1 cellular context compared by ENCODE assay signal in the genomic region with DNA sequence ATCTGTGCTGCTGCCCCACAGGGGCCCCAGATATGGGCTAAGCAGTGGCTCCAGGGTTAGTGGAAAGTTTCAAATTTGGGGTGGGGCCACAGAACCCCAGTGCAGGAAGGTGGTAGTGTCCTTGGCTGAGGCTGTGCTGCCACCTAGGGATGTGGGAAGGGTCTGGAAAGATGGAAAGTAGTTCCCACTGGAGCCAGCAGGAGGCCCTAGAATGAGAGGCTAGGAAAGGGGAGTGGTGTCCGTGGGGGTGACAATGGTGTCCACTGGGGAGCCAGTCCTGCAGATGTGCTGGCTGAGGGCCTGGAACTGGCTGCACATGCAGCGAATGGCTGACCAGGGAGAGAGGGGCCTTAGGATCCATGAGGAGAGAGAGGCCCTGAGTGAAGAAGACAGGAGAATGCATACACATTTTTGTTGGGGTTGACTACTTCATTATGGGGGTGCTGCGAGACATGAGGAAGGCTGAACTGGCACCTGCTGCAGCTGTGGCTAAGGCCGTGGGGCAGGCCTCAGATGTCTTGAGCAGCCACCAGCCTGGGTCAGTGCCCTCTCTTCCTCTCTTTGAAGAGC.
TF ChIP-seq lines count a peak whose summit lies in the region.

No MANE protein-coding gene starts in this region.

TF ChIP-seq in GM12878, 131 proteins besides CTCF, POLR2A, EP300 and RAD21:
- TF ChIP-seq MXI1 (IDR thresholded peaks at IDR 0.05; ENCODE audit: low read depth, low read length) (no peak), CREM (IDR thresholded peaks at IDR 0.05; ENCODE audit: low read depth) (no peak), ZNF217 (IDR thresholded peaks at IDR 0.05) (no peak), IKZF2 (IDR thresholded peaks at IDR 0.05) (no peak), DPF2 (IDR thresholded peaks at IDR 0.05) (no peak), STAT3 (IDR thresholded peaks at IDR 0.05; ENCODE audit: low read depth, low read length) (no peak), CREB1 (IDR thresholded peaks at IDR 0.05; ENCODE audit: low read depth) (no peak), PAX5 (IDR thresholded peaks at IDR 0.05; ENCODE audit: borderline replicate concordance, low read depth, low read length) (no peak), FOXM1 (IDR thresholded peaks at IDR 0.05; ENCODE audit: low read depth, low read length) (no peak), MYC (IDR thresholded peaks at IDR 0.05; ENCODE audit: insufficient read depth, insufficient read length, insufficient replicate concordance, low read length, severe bottlenecking) (no peak), ZNF622 (IDR thresholded peaks at IDR 0.05) (no peak), SPI1 (IDR thresholded peaks at IDR 0.05; ENCODE audit: borderline replicate concordance, insufficient read depth, low read depth, low read length) (no peak)
- TF ChIP-seq, protein P1, sequence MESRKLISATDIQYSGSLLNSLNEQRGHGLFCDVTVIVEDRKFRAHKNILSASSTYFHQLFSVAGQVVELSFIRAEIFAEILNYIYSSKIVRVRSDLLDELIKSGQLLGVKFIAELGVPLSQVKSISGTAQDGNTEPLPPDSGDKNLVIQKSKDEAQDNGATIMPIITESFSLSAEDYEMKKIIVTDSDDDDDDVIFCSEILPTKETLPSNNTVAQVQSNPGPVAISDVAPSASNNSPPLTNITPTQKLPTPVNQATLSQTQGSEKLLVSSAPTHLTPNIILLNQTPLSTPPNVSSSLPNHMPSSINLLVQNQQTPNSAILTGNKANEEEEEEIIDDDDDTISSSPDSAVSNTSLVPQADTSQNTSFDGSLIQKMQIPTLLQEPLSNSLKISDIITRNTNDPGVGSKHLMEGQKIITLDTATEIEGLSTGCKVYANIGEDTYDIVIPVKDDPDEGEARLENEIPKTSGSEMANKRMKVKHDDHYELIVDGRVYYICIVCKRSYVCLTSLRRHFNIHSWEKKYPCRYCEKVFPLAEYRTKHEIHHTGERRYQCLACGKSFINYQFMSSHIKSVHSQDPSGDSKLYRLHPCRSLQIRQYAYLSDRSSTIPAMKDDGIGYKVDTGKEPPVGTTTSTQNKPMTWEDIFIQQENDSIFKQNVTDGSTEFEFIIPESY (IDR thresholded peaks at IDR 0.05) = no peak
- TF ChIP-seq, protein P2, sequence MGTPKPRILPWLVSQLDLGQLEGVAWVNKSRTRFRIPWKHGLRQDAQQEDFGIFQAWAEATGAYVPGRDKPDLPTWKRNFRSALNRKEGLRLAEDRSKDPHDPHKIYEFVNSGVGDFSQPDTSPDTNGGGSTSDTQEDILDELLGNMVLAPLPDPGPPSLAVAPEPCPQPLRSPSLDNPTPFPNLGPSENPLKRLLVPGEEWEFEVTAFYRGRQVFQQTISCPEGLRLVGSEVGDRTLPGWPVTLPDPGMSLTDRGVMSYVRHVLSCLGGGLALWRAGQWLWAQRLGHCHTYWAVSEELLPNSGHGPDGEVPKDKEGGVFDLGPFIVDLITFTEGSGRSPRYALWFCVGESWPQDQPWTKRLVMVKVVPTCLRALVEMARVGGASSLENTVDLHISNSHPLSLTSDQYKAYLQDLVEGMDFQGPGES (IDR thresholded peaks at IDR 0.05) = no peak
- TF ChIP-seq, protein P3, sequence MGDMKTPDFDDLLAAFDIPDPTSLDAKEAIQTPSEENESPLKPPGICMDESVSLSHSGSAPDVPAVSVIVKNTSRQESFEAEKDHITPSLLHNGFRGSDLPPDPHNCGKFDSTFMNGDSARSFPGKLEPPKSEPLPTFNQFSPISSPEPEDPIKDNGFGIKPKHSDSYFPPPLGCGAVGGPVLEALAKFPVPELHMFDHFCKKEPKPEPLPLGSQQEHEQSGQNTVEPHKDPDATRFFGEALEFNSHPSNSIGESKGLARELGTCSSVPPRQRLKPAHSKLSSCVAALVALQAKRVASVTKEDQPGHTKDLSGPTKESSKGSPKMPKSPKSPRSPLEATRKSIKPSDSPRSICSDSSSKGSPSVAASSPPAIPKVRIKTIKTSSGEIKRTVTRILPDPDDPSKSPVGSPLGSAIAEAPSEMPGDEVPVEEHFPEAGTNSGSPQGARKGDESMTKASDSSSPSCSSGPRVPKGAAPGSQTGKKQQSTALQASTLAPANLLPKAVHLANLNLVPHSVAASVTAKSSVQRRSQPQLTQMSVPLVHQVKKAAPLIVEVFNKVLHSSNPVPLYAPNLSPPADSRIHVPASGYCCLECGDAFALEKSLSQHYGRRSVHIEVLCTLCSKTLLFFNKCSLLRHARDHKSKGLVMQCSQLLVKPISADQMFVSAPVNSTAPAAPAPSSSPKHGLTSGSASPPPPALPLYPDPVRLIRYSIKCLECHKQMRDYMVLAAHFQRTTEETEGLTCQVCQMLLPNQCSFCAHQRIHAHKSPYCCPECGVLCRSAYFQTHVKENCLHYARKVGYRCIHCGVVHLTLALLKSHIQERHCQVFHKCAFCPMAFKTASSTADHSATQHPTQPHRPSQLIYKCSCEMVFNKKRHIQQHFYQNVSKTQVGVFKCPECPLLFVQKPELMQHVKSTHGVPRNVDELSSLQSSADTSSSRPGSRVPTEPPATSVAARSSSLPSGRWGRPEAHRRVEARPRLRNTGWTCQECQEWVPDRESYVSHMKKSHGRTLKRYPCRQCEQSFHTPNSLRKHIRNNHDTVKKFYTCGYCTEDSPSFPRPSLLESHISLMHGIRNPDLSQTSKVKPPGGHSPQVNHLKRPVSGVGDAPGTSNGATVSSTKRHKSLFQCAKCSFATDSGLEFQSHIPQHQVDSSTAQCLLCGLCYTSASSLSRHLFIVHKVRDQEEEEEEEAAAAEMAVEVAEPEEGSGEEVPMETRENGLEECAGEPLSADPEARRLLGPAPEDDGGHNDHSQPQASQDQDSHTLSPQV (IDR thresholded peaks at IDR 0.05) = no peak
- TF ChIP-seq, protein P4, sequence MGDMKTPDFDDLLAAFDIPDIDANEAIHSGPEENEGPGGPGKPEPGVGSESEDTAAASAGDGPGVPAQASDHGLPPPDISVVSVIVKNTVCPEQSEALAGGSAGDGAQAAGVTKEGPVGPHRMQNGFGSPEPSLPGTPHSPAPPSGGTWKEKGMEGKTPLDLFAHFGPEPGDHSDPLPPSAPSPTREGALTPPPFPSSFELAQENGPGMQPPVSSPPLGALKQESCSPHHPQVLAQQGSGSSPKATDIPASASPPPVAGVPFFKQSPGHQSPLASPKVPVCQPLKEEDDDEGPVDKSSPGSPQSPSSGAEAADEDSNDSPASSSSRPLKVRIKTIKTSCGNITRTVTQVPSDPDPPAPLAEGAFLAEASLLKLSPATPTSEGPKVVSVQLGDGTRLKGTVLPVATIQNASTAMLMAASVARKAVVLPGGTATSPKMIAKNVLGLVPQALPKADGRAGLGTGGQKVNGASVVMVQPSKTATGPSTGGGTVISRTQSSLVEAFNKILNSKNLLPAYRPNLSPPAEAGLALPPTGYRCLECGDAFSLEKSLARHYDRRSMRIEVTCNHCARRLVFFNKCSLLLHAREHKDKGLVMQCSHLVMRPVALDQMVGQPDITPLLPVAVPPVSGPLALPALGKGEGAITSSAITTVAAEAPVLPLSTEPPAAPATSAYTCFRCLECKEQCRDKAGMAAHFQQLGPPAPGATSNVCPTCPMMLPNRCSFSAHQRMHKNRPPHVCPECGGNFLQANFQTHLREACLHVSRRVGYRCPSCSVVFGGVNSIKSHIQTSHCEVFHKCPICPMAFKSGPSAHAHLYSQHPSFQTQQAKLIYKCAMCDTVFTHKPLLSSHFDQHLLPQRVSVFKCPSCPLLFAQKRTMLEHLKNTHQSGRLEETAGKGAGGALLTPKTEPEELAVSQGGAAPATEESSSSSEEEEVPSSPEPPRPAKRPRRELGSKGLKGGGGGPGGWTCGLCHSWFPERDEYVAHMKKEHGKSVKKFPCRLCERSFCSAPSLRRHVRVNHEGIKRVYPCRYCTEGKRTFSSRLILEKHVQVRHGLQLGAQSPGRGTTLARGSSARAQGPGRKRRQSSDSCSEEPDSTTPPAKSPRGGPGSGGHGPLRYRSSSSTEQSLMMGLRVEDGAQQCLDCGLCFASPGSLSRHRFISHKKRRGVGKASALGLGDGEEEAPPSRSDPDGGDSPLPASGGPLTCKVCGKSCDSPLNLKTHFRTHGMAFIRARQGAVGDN (IDR thresholded peaks at IDR 0.05) = no peak
- TF ChIP-seq, protein P5, sequence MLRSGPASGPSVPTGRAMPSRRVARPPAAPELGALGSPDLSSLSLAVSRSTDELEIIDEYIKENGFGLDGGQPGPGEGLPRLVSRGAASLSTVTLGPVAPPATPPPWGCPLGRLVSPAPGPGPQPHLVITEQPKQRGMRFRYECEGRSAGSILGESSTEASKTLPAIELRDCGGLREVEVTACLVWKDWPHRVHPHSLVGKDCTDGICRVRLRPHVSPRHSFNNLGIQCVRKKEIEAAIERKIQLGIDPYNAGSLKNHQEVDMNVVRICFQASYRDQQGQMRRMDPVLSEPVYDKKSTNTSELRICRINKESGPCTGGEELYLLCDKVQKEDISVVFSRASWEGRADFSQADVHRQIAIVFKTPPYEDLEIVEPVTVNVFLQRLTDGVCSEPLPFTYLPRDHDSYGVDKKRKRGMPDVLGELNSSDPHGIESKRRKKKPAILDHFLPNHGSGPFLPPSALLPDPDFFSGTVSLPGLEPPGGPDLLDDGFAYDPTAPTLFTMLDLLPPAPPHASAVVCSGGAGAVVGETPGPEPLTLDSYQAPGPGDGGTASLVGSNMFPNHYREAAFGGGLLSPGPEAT (IDR thresholded peaks at IDR 0.05; ENCODE audit: low read depth) = no peak
- TF ChIP-seq, protein P6, sequence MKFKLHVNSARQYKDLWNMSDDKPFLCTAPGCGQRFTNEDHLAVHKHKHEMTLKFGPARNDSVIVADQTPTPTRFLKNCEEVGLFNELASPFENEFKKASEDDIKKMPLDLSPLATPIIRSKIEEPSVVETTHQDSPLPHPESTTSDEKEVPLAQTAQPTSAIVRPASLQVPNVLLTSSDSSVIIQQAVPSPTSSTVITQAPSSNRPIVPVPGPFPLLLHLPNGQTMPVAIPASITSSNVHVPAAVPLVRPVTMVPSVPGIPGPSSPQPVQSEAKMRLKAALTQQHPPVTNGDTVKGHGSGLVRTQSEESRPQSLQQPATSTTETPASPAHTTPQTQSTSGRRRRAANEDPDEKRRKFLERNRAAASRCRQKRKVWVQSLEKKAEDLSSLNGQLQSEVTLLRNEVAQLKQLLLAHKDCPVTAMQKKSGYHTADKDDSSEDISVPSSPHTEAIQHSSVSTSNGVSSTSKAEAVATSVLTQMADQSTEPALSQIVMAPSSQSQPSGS (IDR thresholded peaks at IDR 0.05; ENCODE audit: low read length) = no peak
